ENCODE assay signal across 23 cellular contexts in genomic region chr15:74370471-74370870, GRCh38. TPM values are rescaled to one million over a fixed set of nuclear protein-coding genes. Genes with fewer than 3 reads are reported as not detected.
"Had no signal": no experiment of that assay in that cellular context is flagged by ENCODE, and none has a peak within 500 bp of the region (broad histone marks: within the 10 kb centered on the region; RNA-seq: fewer than 3 reads in every experiment).

No MANE protein-coding gene starts in this region.

- H3K27ac ChIP-seq: HL-60, KMS-11, SJSA1, SK-N-MC had no signal

- ATAC-seq: K562 had no signal

- H3K27ac Mint-ChIP-seq: IgD-negative memory B cell had no signal

- H3K9me3 Mint-ChIP-seq: IgD-negative memory B cell had no signal

- H3K4me3 ChIP-seq: K562, SJSA1, SK-N-MC had no signal

- DNase-seq: Kasumi-1, MM.1S, NCI-H1092 treated with DMSO at 0.1 percent for 48 hours, NCI-H1436, NCI-H187, NCI-H2029, NCI-H2081 treated with DMSO at 0.1 percent for 48 hours, NCI-H2171, NCI-H226, NCI-H446, NCI-H510A, NCI-H524 treated with DMSO at 0.1 percent for 48 hours, NCI-H69, NCI-H774, Right ventricle myocardium superior, RPMI8226, SIG-M5 had no signal

- H3K36me3 Mint-ChIP-seq: IgD-negative memory B cell had no signal

- H3K36me3 ChIP-seq: SJSA1 had no signal

- H3K9me3 ChIP-seq: SJSA1 had no signal

RNA-seq across cellular contexts. Expression of gene CYP11A1, which starts 3.0 kb away (rescaled TPM):
- polyA plus RNA-seq: IgD-negative memory B cell had no signal
